Comparison of ENCODE assay signal across 13 cellular contexts in the genomic region with DNA sequence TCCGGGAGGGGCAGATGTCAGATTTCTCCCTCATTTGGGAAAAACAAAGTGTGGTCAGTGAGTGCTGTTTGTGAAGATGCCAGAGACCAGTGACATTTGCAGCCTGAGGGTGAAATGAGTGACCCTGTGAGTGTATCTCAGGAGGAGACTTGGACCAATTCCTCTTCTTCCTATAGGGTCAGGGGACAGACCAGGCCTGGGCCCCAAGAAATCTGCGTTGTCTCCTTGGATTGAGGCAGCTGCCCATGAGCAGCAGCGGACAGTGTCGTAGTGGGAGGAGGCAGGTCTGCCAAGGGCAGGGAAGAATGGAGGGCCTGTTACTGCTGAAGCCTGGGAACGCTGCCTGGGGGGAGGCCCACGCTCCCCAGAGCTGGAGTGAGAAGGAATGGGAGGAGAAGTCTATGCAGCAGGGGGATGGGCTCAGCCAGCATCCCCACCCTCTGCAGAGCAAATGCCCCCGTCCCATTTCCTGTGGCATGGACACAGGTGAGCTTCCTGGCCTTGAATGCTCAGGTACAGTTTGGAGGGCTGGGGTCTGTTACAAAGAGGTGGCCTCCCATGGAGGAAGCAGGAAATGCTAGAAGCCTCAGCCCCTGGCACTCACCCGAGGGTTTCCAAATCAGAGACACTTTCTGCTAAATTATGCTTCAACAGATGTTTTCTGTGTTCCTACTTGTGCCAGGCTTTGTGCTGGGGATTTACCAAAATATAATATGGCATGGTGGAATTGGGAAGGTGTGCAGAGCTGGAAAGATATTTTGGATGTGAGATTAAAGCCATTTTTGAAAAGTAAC. TPM values are rescaled to one million over a fixed set of nuclear protein-coding genes. Genes with fewer than 3 reads are reported as not detected.
A peak's percentile ranks its signal among the peaks of the same experiment; 100 is the strongest.
DNase-seq lines count a peak whose midpoint lies in the region; ATAC-seq and TF ChIP-seq lines count a peak whose summit lies in the region.
"Had no signal": no experiment of that assay in that cellular context is flagged by ENCODE, and none has a peak within 500 bp of the region (broad histone marks: within the 10 kb centered on the region; RNA-seq: fewer than 3 reads in every experiment).

No MANE protein-coding gene starts in this region.

- ATAC-seq in GM19023 (IDR thresholded peaks at IDR 0.05; ENCODE audit: unreplicated experiment) = no peak

- H3K27me3 ChIP-seq in muscle layer of colon (ENCODE audit: control insufficient read depth in 1 of 2, insufficient read depth in 2 of 2, low read length in 2 of 2) (no peaks in the 10 kb centered on the region), MG63 (no peaks in the 10 kb centered on the region)

- no peak for TF ChIP-seq CTCF in fibroblast of the aortic adventitia (IDR thresholded peaks at IDR 0.05; ENCODE audit: insufficient read depth, low read length)

- H3K9me3 ChIP-seq in muscle layer of colon (ENCODE audit: low read length) (no peaks in the 10 kb centered on the region), MG63 (no peaks in the 10 kb centered on the region)

- DNase-seq in RPMI7951 (ENCODE audit: low read depth) = peak; percentile 76
- peak; percentile 7 for DNase-seq in fibroblast of the aortic adventitia (ENCODE audit: low read depth)
- peak in 46 of 49 donors; percentile 23 to 90 (median 80) for DNase-seq in substantia nigra (lab: John Stamatoyannopoulos, UW)
- no peak for DNase-seq in activated effector memory CD4-positive, alpha-beta T cell treated with anti-CD3 and anti-CD28 coated beads, Interleukin-2, amount 50 U/mL, for 16 hours
- no peak for DNase-seq in MG63
- no peak for DNase-seq in HuH-7.5 (ENCODE audit: low spot score)
- DNase-seq: activated T-cell treated with anti-CD3 and anti-CD28 coated beads, Interleukin-2, amount 50 U/mL, for 1 hour; Calu3; dermis blood vessel endothelial cell; H9; NCI-H1105 had no signal

- H3K36me3 ChIP-seq in muscle layer of colon (ENCODE audit: insufficient read depth, low read length) = no peaks in the 10 kb centered on the region
- H3K36me3 ChIP-seq in MG63 = no peaks in the 10 kb centered on the region

- no peak overlapping the region for H3K9ac ChIP-seq in muscle layer of colon (ENCODE audit: low read length)

- peak overlapping the region; percentile 1 for H3K27ac ChIP-seq in muscle layer of colon (ENCODE audit: low read depth, low read length)
- H3K27ac ChIP-seq in substantia nigra (ENCODE audit: low read depth, low read length, poor library complexity, severe bottlenecking) = peak overlapping the region; percentile 90

- no peak overlapping the region for H3K4me3 ChIP-seq in fibroblast of the aortic adventitia (ENCODE audit: low read depth, low read length)
- peak overlapping the region in 1 of 2 donors; percentile 9 for H3K4me3 ChIP-seq in muscle layer of colon (ENCODE audit: low read depth in 1 of 2, low read length in 2 of 2)
- H3K4me3 ChIP-seq in MG63 = no peak overlapping the region

- H3K4me1 ChIP-seq in muscle layer of colon (ENCODE audit: insufficient read depth, low read length) = peaks cover 58% of the 10 kb centered on the region

RNA-seq across cellular contexts. Expression of a gene that starts 29.8 kb away (rescaled TPM):
- total RNA-seq in RPMI7951 (2014; rRNA removed; shearing (Covaris generic)) = 4.0 and 5.4 TPM in 2 replicates
- total RNA-seq in fibroblast of the aortic adventitia (ENCODE audit: low replicate concordance) = 3.4 and 11.5 TPM in 2 replicates
- 0.32 TPM in 1 of 2 replicates, not detected in the other for total RNA-seq in MG63 (2014; rRNA removed; shearing (Covaris generic); ENCODE audit: low replicate concordance)
- total RNA-seq: Calu3 had no signal

Comparison
In these comparisons a context has a peak if more than half of its experiments do, and no peak if none do; other contexts are left out.
1. DNase-seq: peak in RPMI7951 (single experiment), fibroblast of the aortic adventitia (single experiment) and substantia nigra (46 of 49); none in activated effector memory CD4-positive, alpha-beta T cell treated with anti-CD3 and anti-CD28 coated beads, Interleukin-2, amount 50 U/mL, for 16 hours (single experiment), MG63 (single experiment) and HuH-7.5 (single experiment).